ENCODE assay signal across 31 cellular contexts in genomic region chr16:71387045-71387871, GRCh38. TPM values are rescaled to one million over a fixed set of nuclear protein-coding genes. Genes with fewer than 3 reads are reported as not detected.
DNase-seq lines count a peak whose midpoint lies in the region; ATAC-seq, FAIRE-seq and TF ChIP-seq lines count a peak whose summit lies in the region.
"Had no signal": no experiment of that assay in that cellular context is flagged by ENCODE, and none has a peak within 500 bp of the region (broad histone marks: within the 10 kb centered on the region; RNA-seq: fewer than 3 reads in every experiment).

No MANE protein-coding gene starts in this region.

- peak overlapping the region; percentile 5 for H4K91ac ChIP-seq in H1 (replicated peaks; ENCODE audit: insufficient read length, low read length)

- no peak overlapping the region for H4K8ac ChIP-seq in H1 (ENCODE audit: extremely low read depth, insufficient read depth, low read length)
- no peak overlapping the region for H4K8ac ChIP-seq in mesendoderm (ENCODE audit: low read depth, low read length)

- ATAC-seq in GM23338 (peak; percentile 63), GM21619 (IDR thresholded peaks at IDR 0.05; ENCODE audit: unreplicated experiment) (no peak), HG02885 (IDR thresholded peaks at IDR 0.05; ENCODE audit: poor library complexity, unreplicated experiment) (no peak)
- ATAC-seq: activated naive CD8-positive, alpha-beta T cell treated with anti-CD3 and anti-CD28 coated beads, Interleukin-2, amount 50 U/mL, for 24 hours; stimulated activated memory B cell treated with anti-CD40 and anti-IgM and Interleukin-4, amounts not matched to agents 10 μg/mL and 1 μg/mL and 100 μg/mL, for 72 hours; upper lobe of right lung had no signal

- no peaks in the 10 kb centered on the region for H3K36me3 Mint-ChIP-seq in GM23338 (ENCODE audit: low read depth)
- H3K36me3 Mint-ChIP-seq: stimulated activated memory B cell treated with anti-CD40 and anti-IgM and Interleukin-4, amounts not matched to agents 10 μg/mL and 1 μg/mL and 100 μg/mL, for 72 hours had no signal

- H3K23me2 ChIP-seq in H1 (ENCODE audit: low read depth, low read length), result peaks cover 4% of the 10 kb centered on the region; the same call in 1 of the 2 replicates

- H3K27ac ChIP-seq in GM23338 (ENCODE audit: low read depth), result peak overlapping the region; percentile 75
- peak overlapping the region; percentile 40 for H3K27ac ChIP-seq in H1 (ENCODE audit: low read depth, low read length)
- H3K27ac ChIP-seq in mesendoderm (ENCODE audit: low read depth, low read length), result no peak overlapping the region
- H3K27ac ChIP-seq in RWPE1, result no peak overlapping the region
- H3K27ac ChIP-seq: sigmoid colon, SJSA1, upper lobe of right lung had no signal

- H3K79me2 ChIP-seq in GM23338 (replicated peaks; ENCODE audit: insufficient read depth), result no peaks in the 10 kb centered on the region
- H3K79me2 ChIP-seq in H1 (ENCODE audit: control insufficient read depth in 1 of 2, insufficient read depth in 2 of 2, low read length in 2 of 2), result no peaks in the 10 kb centered on the region
- H3K79me2 ChIP-seq in mesendoderm (ENCODE audit: control insufficient read depth, insufficient read depth, low read length), result no peaks in the 10 kb centered on the region

- H3K79me1 ChIP-seq in H1 (ENCODE audit: low read depth, low read length) (no peaks in the 10 kb centered on the region), mesendoderm (ENCODE audit: low read length) (no peaks in the 10 kb centered on the region)

- H3K27me3 Mint-ChIP-seq in GM23338 (ENCODE audit: insufficient read depth, low read depth, poor library complexity), result peaks cover 8% of the 10 kb centered on the region

- H3K27ac Mint-ChIP-seq in GM23338, result peak overlapping the region; percentile 93
- H3K27ac Mint-ChIP-seq: activated naive CD8-positive, alpha-beta T cell treated with anti-CD3 and anti-CD28 coated beads, Interleukin-2, amount 50 U/mL, for 24 hours; stimulated activated memory B cell treated with anti-CD40 and anti-IgM and Interleukin-4, amounts not matched to agents 10 μg/mL and 1 μg/mL and 100 μg/mL, for 72 hours had no signal

- no peaks in the 10 kb centered on the region for H3K9me3 Mint-ChIP-seq in GM23338
- H3K9me3 Mint-ChIP-seq: activated naive CD8-positive, alpha-beta T cell treated with anti-CD3 and anti-CD28 coated beads, Interleukin-2, amount 50 U/mL, for 24 hours had no signal

- peaks cover 54% of the 10 kb centered on the region for H3K4me1 ChIP-seq in GM23338 (ENCODE audit: insufficient read depth)
- H3K4me1 ChIP-seq in H1 (replicated peaks in 1 of 4; ENCODE audit: control insufficient read depth in 3 of 4, insufficient read depth in 4 of 4, low read length in 3 of 4), result peaks cover 16 to 27% (median 22%) of the 10 kb centered on the region in 4 experiments; a peak in 6 of 7 replicates
- peaks cover 10% of the 10 kb centered on the region for H3K4me1 ChIP-seq in mesendoderm (ENCODE audit: control insufficient read depth, low read depth, low read length)
- H3K4me1 ChIP-seq: BE2C, SJSA1, upper lobe of right lung had no signal

- FAIRE-seq in H1 (lab: Jason Lieb, UNC), result peak; percentile 93
- FAIRE-seq: TTC549 had no signal

- H2BK120ac ChIP-seq in H1 (replicated peaks; ENCODE audit: low read depth, low read length) (no peak overlapping the region), mesendoderm (ENCODE audit: low read depth, low read length) (no peak overlapping the region)

- H2BK15ac ChIP-seq in H1 (ENCODE audit: low read length) (no peak overlapping the region), mesendoderm (replicated peaks; ENCODE audit: low read depth) (no peak overlapping the region)

- WGBS in H1 (ENCODE audit: extremely low coverage in 1 of 2, insufficient coverage in 1 of 2, insufficient read length in 1 of 2, insufficient replicate concordance in 2 of 2, low coverage in 1 of 2, low lambda C conversion rate in 2 of 2, missing lambda C conversion rate in 1 of 2), 2 experiments, result 29% methylated on average over 9 of the region's 9 CpGs; no CpG with 5 or more reads in 1 of the 2 experiments
- no CpG with 5 or more reads among the region's 9 CpGs for WGBS in mesendoderm (ENCODE audit: extremely low coverage, insufficient coverage, low lambda C conversion rate)

- H3K56ac ChIP-seq in H1 (replicated peaks; ENCODE audit: insufficient read length, low read depth, low read length) (no peak overlapping the region), mesendoderm (ENCODE audit: low read length) (peak overlapping the region; percentile 7)

- H3K9me3 ChIP-seq in H1 (ENCODE audit: insufficient read depth in 2 of 2, low read depth in 1 of 2, low read length in 1 of 2), result no peaks in the 10 kb centered on the region
- H3K9me3 ChIP-seq: BE2C, sigmoid colon, SJSA1, upper lobe of right lung had no signal

- peak overlapping the region; percentile 69; the same call in 1 of the 2 replicates for H2AK5ac ChIP-seq in H1 (ENCODE audit: low read depth, low read length)
- H2AK5ac ChIP-seq in mesendoderm (ENCODE audit: low read length), result no peak overlapping the region

- no peak overlapping the region for H3K14ac ChIP-seq in H1 (ENCODE audit: insufficient read length)

- no peaks in the 10 kb centered on the region for H3K9me2 ChIP-seq in GM23338 (ENCODE audit: insufficient read depth)

- peak overlapping the region; percentile 22 for H3K4me3 ChIP-seq in GM23338
- H3K4me3 ChIP-seq in H1 (ENCODE audit: extremely low read depth in 1 of 4, insufficient read depth in 2 of 4, low read depth in 3 of 4, low read length in 4 of 4), result peak overlapping the region in 2 of 4 experiments; percentile 16 to 30; a peak in 3 of 8 replicates
- H3K4me3 ChIP-seq in mesendoderm (ENCODE audit: low read length), result no peak overlapping the region
- H3K4me3 ChIP-seq: sigmoid colon, SJSA1, upper lobe of right lung had no signal

- peak overlapping the region; percentile 38 for H3K4me3 Mint-ChIP-seq in GM23338
- H3K4me3 Mint-ChIP-seq: activated naive CD8-positive, alpha-beta T cell treated with anti-CD3 and anti-CD28 coated beads, Interleukin-2, amount 50 U/mL, for 24 hours; stimulated activated memory B cell treated with anti-CD40 and anti-IgM and Interleukin-4, amounts not matched to agents 10 μg/mL and 1 μg/mL and 100 μg/mL, for 72 hours had no signal

- CTCF ChIA-PET in H1 (lab: Charles Lee; ENCODE audit: partially characterized antibody), result interaction anchor here (0.7 to 2.6 kb wide), 9 partner anchors 9 to 620 kb away, joined by 3 to 16 read pairs (median 3); partner anchors contain the start of gene CALB2
- CTCF ChIA-PET in RWPE1 (lab: Yijun Ruan, JAX), result no interaction called here

- H2BK12ac ChIP-seq in H1 (ENCODE audit: low read depth, low read length), result peak overlapping the region; percentile 90

- peak overlapping the region; percentile 44 for H3K4me2 ChIP-seq in GM23338
- peak overlapping the region; percentile 60 to 84 for H3K4me2 ChIP-seq in H1 (ENCODE audit: insufficient read depth in 1 of 2, low read depth in 2 of 2, low read length in 2 of 2)
- no peak overlapping the region for H3K4me2 ChIP-seq in mesendoderm (ENCODE audit: low read length)

- H3K4me1 Mint-ChIP-seq in GM23338, result peaks cover 47% of the 10 kb centered on the region
- H3K4me1 Mint-ChIP-seq: activated naive CD8-positive, alpha-beta T cell treated with anti-CD3 and anti-CD28 coated beads, Interleukin-2, amount 50 U/mL, for 24 hours had no signal

- H4K5ac ChIP-seq in H1 (ENCODE audit: insufficient read length, low read depth, low read length), result no peak overlapping the region
- H4K5ac ChIP-seq in mesendoderm (ENCODE audit: low read length), result no peak overlapping the region

- TF ChIP-seq RAD21 in H1 (IDR thresholded peaks at IDR 0.05 in 1 of 2, conservative IDR thresholded peaks at IDR 0.05 in 1 of 2; ENCODE audit: low read depth in 2 of 2, low read length in 2 of 2), result no peak

- no peak for TF ChIP-seq CTCF in GM23338 (conservative IDR thresholded peaks at IDR 0.05; ENCODE audit: low read depth in 2 of 2)
- TF ChIP-seq CTCF in H1 (IDR thresholded peaks at IDR 0.05; ENCODE audit: control extremely low read depth in 1 of 3, insufficient read depth in 1 of 3, low read depth in 1 of 3, low read length in 3 of 3), result no peak
- TF ChIP-seq CTCF in RWPE1 (conservative IDR thresholded peaks at IDR 0.05; ENCODE audit: low read depth), result no peak

- H3K9ac ChIP-seq in H1 (replicated peaks in 1 of 4; ENCODE audit: extremely low read depth in 1 of 4, low read depth in 3 of 4, low read length in 3 of 4) (no peak overlapping the region; a peak in 1 of 7 replicates), mesendoderm (ENCODE audit: low read length) (no peak overlapping the region)

- H2AFZ ChIP-seq in GM23338 (peak overlapping the region; percentile 25; the same call in 1 of the 2 replicates), H1 (ENCODE audit: low read length) (no peak overlapping the region)

- no peak for TF ChIP-seq POLR2A in H1 (IDR thresholded peaks at IDR 0.05; ENCODE audit: control extremely low read depth in 1 of 2, low read depth in 2 of 2, low read length in 2 of 2)

- peak overlapping the region; percentile 91 for H2BK20ac ChIP-seq in H1 (ENCODE audit: low read length)

- peak overlapping the region; percentile 96; the same call in 1 of the 2 replicates for H2BK5ac ChIP-seq in H1 (ENCODE audit: low read depth, low read length)
- no peak overlapping the region for H2BK5ac ChIP-seq in mesendoderm (ENCODE audit: low read length)

- H3K36me3 ChIP-seq in GM23338 (ENCODE audit: insufficient read depth) (no peaks in the 10 kb centered on the region), H1 (ENCODE audit: control insufficient read depth in 2 of 4, insufficient read depth in 4 of 4, low read length in 3 of 4) (no peaks in the 10 kb centered on the region), mesendoderm (ENCODE audit: control insufficient read depth, insufficient read depth, low read length) (no peaks in the 10 kb centered on the region)
- H3K36me3 ChIP-seq: BE2C, sigmoid colon, upper lobe of right lung had no signal

- DNase-seq in GM23338 (ENCODE audit: low spot score), result peak; percentile 75
- DNase-seq in NCI-H69 (lab: John Stamatoyannopoulos, UW), result peak; percentile 20
- no peak for DNase-seq in H1 (ENCODE audit: low read depth in 1 of 2, low spot score in 2 of 2)
- peak; percentile 64 for DNase-seq in mesendoderm
- DNase-seq in RWPE1 (ENCODE audit: low spot score), result no peak
- DNase-seq in NCI-H526 (lab: John Stamatoyannopoulos, UW), result no peak
- DNase-seq: activated CD4-positive, alpha-beta T cell treated with anti-CD3 and anti-CD28 coated beads for 4 hours; activated CD8-positive, alpha-beta memory T cell treated with anti-CD3 and anti-CD28 coated beads for 24 hours; activated gamma-delta T cell; activated naive CD8-positive, alpha-beta T cell treated with anti-CD3 and anti-CD28 coated beads, Interleukin-2, amount 50 U/mL, for 24 hours; activated T-cell treated with anti-CD3 and anti-CD28 coated beads, Interleukin-2, amount 50 U/mL, for 1 hour; BE2C; central memory CD4-positive, alpha-beta T cell; dermis blood vessel endothelial cell; GOT3; NCI-H1436 treated with DMSO at 0.1 percent for 48 hours; NCI-H510A; NK-92 treated with Interleukin-12 subunit alpha and Interleukin-12 subunit beta, amount 100 ng/mL, for 24 hours; sigmoid colon; stimulated activated CD4-positive, alpha-beta T cell treated with anti-CD3 and anti-CD28 coated beads, Interleukin-4, amount 100 ng/mL, for 4 hours; T-helper 1 cell; upper lobe of right lung had no signal

- no peak overlapping the region for H3K4ac ChIP-seq in H1 (replicated peaks; ENCODE audit: insufficient read length, low read depth, low read length)
- no peak overlapping the region for H3K4ac ChIP-seq in mesendoderm (ENCODE audit: low read depth, low read length)

- POLR2A ChIA-PET in H1 (lab: Charles Lee; ENCODE audit: partially characterized antibody), result interaction anchor here (0.7 to 2.6 kb wide), 7 partner anchors 10 to 39 kb away, joined by 3 to 11 read pairs (median 3); no protein-coding TSS in a partner anchor
- POLR2A ChIA-PET in RWPE1 (lab: Yijun Ruan, JAX; ENCODE audit: low non-redundant PET), result no interaction called here

- H4K20me1 ChIP-seq in GM23338 (replicated peaks; ENCODE audit: insufficient read depth), result no peaks in the 10 kb centered on the region
- peaks cover 0 to 4% of the 10 kb centered on the region in 2 experiments for H4K20me1 ChIP-seq in H1 (replicated peaks in 1 of 2; ENCODE audit: control insufficient read depth in 1 of 2, insufficient read depth in 2 of 2, low read length in 2 of 2)

- no peaks in the 10 kb centered on the region for H3K27me3 ChIP-seq in GM23338 (ENCODE audit: insufficient read depth)
- 0 out of 7 replicates have a peak, but pooled peaks cover 0 to 2% (median 0%) of the 10 kb centered on the region in 4 experiments for H3K27me3 ChIP-seq in H1 (replicated peaks in 1 of 4; ENCODE audit: control insufficient read depth in 3 of 4, extremely low read depth in 1 of 4, insufficient read depth in 3 of 4, low read length in 3 of 4)
- no peaks in the 10 kb centered on the region for H3K27me3 ChIP-seq in mesendoderm (ENCODE audit: insufficient read depth, low read length, poor library complexity)
- H3K27me3 ChIP-seq: SJSA1 had no signal

- no peak overlapping the region for H3K23ac ChIP-seq in H1 (ENCODE audit: insufficient read length)
- peak overlapping the region; percentile 45 for H3K23ac ChIP-seq in mesendoderm (ENCODE audit: low read length)

- 0 out of 3 replicates have a peak, but pooled peaks of 1 of the 2 experiments have one; percentile 29 for TF ChIP-seq EP300 in H1 (IDR thresholded peaks at IDR 0.05; ENCODE audit: borderline replicate concordance in 1 of 2, low read depth in 2 of 2, low read length in 2 of 2)

- H3K18ac ChIP-seq in H1 (ENCODE audit: extremely low read depth, low read length) (peak overlapping the region; percentile 84), mesendoderm (ENCODE audit: low read length) (no peak overlapping the region)

- H3F3A ChIP-seq in GM23338 (replicated peaks; ENCODE audit: low read depth), result no peaks in the 10 kb centered on the region

RNA-seq across cellular contexts. Expression of gene CALB2, which starts 28.7 kb away (rescaled TPM):
- 2.4 and 3.9 TPM in 2 replicates for total RNA-seq in GM23338 (2014; rRNA removed; shearing (Covaris generic))
- polyA plus RNA-seq in GM23338 (2016; fragmentation: Nextera tagmentation; extraction: Ambion mirVana), result 3.7 and 4.2 TPM in 2 replicates
- total RNA-seq in H1 (2021; fragmentation: NEBNext Ultra II Directional; extraction: Animal tissue kit (Norgen Biotek cat#: 25700)), result 1.9 and 2.7 TPM in 2 replicates
- 2.6 and 3.3 TPM in 2 replicates for polyA plus RNA-seq in H1 (2011; rRNA removed)
- 2.9 TPM for polyA plus RNA-seq in H1 (2011; cell fraction: cytosol; rRNA removed)
- polyA plus RNA-seq in H1 (2011; cell fraction: nucleus; rRNA removed), result 2.2 TPM
- polyA plus RNA-seq in H1 (2012, experiment 1 of 2), result 2.5 to 3.9 TPM (median 3.6 TPM) in 4 replicates
- polyA plus RNA-seq in H1 (2012, experiment 2 of 2), result 3.7 TPM
- 3.5 TPM for polyA plus RNA-seq in H1 (2013, experiment 1 of 2)
- polyA plus RNA-seq in H1 (2013, experiment 2 of 2), result 2.7 TPM
- 2.3 and 2.5 TPM in 2 replicates for polyA minus RNA-seq in H1 (2011; rRNA and poly(A)+ RNA removed)
- not detected for polyA minus RNA-seq in H1 (2011; cell fraction: cytosol; rRNA and poly(A)+ RNA removed)
- 0.50 TPM for polyA minus RNA-seq in H1 (2011; cell fraction: nucleus; rRNA and poly(A)+ RNA removed)
- 0.44 TPM for polyA plus RNA-seq in mesendoderm (2013, experiment 1 of 2)
- polyA plus RNA-seq in mesendoderm (2013, experiment 2 of 2), result 0.62 TPM
- total RNA-seq: dermis blood vessel endothelial cell, lung microvascular endothelial cell had no signal

RNA-seq across cellular contexts. Expression of gene TLE7, which starts 54.6 kb away (rescaled TPM):
- 2.5 and 4.2 TPM in 2 replicates for total RNA-seq in GM23338 (2014; rRNA removed; shearing (Covaris generic))
- polyA plus RNA-seq in GM23338 (2016; fragmentation: Nextera tagmentation; extraction: Ambion mirVana) (0.44 and 0.57 TPM in 2 replicates), H1 (2011; rRNA removed) (0.03 and 0.06 TPM in 2 replicates)
- not detected in 2 replicates for total RNA-seq in H1 (2021; fragmentation: NEBNext Ultra II Directional; extraction: Animal tissue kit (Norgen Biotek cat#: 25700))
- polyA plus RNA-seq in H1 (2011; cell fraction: cytosol; rRNA removed), result 0.10 TPM
- 0.07 TPM for polyA plus RNA-seq in H1 (2011; cell fraction: nucleus; rRNA removed)
- polyA plus RNA-seq in H1 (2012, experiment 1 of 2), result not detected in 4 replicates
- polyA plus RNA-seq in H1 (2012, experiment 2 of 2), result not detected
- polyA plus RNA-seq in H1 (2013, experiment 1 of 2), result not detected
- polyA plus RNA-seq in H1 (2013, experiment 2 of 2), result not detected
- polyA minus RNA-seq in H1 (2011; rRNA and poly(A)+ RNA removed), result not detected in 2 replicates
- polyA minus RNA-seq in H1 (2011; cell fraction: cytosol; rRNA and poly(A)+ RNA removed), result not detected
- not detected for polyA minus RNA-seq in H1 (2011; cell fraction: nucleus; rRNA and poly(A)+ RNA removed)
- not detected for polyA plus RNA-seq in mesendoderm (2013, experiment 1 of 2)
- not detected for polyA plus RNA-seq in mesendoderm (2013, experiment 2 of 2)
- total RNA-seq: dermis blood vessel endothelial cell, G401, HT-29, lung microvascular endothelial cell, posterior vena cava, sigmoid colon, SJSA1, upper lobe of right lung had no signal
- polyA plus RNA-seq: sigmoid colon had no signal

Comparison
In these comparisons a context has a peak if more than half of its experiments do, and no peak if none do; other contexts are left out.
1. DNase-seq: peak in GM23338 (single experiment), NCI-H69 (single experiment) and mesendoderm (single experiment); none in H1 (0 of 2), RWPE1 (single experiment) and NCI-H526 (0 of 2).
2. H3K27ac ChIP-seq: peak in GM23338 (single experiment) and H1 (single experiment); none in mesendoderm (single experiment) and RWPE1 (single experiment).